In the genomic region with DNA sequence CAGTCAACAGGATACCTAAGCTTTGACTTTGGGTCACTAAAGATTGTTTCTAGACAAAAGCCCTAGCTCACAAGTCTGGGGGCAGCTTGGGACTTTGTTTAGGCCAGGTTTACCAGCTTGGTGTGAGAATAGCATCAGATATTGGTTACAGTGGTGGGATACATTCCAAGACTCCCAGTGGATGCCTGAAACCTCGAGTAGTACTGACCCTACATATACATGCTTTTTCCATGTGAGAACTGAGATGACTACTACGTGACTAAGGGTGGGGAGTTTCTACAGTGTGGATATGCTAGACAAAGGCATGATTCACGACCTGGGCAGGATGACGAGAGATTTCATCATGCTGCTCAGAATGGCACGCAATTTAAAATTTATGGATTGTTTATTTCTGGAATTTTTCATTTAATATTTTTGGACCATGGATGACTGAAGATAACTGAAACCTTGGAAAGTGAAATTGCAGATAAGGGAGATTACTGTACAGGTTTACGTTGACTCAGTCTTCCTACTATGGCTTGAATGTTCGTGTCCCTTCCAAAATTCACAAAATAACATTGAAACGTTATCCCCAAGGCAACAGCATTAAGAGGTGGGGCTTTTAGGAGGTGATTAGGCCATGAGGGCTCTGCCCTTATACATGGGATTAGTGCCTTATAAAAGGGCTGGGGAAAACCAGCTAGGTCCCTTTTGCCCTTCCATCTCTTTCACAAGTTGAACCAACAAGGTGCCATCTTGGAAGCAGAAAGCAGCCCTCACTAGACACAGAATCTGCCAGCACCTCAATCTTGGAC, we compare ENCODE assay signal across 13 cellular contexts. TPM values are rescaled to one million over a fixed set of nuclear protein-coding genes. Genes with fewer than 3 reads are reported as not detected.
DNase-seq lines count a peak whose midpoint lies in the region; ATAC-seq and TF ChIP-seq lines count a peak whose summit lies in the region.
"Had no signal": no experiment of that assay in that cellular context is flagged by ENCODE, and none has a peak within 500 bp of the region (broad histone marks: within the 10 kb centered on the region; RNA-seq: fewer than 3 reads in every experiment).

No MANE protein-coding gene starts in this region.

- no peak for TF ChIP-seq CTCF in 22Rv1 (IDR thresholded peaks at IDR 0.05)
- TF ChIP-seq CTCF in HFF-Myc (IDR thresholded peaks at IDR 0.05; ENCODE audit: low read depth, low read length, missing control alignments): no peak
- TF ChIP-seq CTCF in adrenal gland (IDR thresholded peaks at IDR 0.05): no peak

- intact Hi-C loops in adrenal gland (cut with DNase I) (no loop called here), right cardiac atrium (cut with DNase I) (loop anchor here (5.0 to 10.0 kb wide), 6 partner anchors 87 to 293 kb away; no protein-coding TSS in a partner anchor), head of caudate nucleus (cut with DNase I) (no loop called here)

- H3K27me3 ChIP-seq in adrenal gland: no peaks in the 10 kb centered on the region
- no peaks in the 10 kb centered on the region for H3K27me3 ChIP-seq in right cardiac atrium (ENCODE audit: control insufficient read depth, insufficient read depth)
- H3K27me3 ChIP-seq: upper lobe of right lung had no signal

- H3K9me3 ChIP-seq in adrenal gland (replicated peaks in 1 of 3): no peaks in the 10 kb centered on the region
- H3K9me3 ChIP-seq in right cardiac atrium (ENCODE audit: control insufficient read depth, low read length): no peaks in the 10 kb centered on the region
- H3K9me3 ChIP-seq: upper lobe of right lung had no signal

- H3K4me1 ChIP-seq in adrenal gland (replicated peaks in 1 of 2): peaks cover 29 to 40% of the 10 kb centered on the region in 2 donors
- H3K4me1 ChIP-seq in right cardiac atrium (ENCODE audit: control insufficient read depth, insufficient read depth, low read length): peaks cover 21% of the 10 kb centered on the region

- no peak for TF ChIP-seq POLR2A in adrenal gland (IDR thresholded peaks at IDR 0.05)
- TF ChIP-seq POLR2A in GM18505 (IDR thresholded peaks at IDR 0.05; ENCODE audit: borderline replicate concordance, extremely low read depth, insufficient read depth, insufficient read length): no peak

- no peak overlapping the region for H3K4me3 ChIP-seq in HFF-Myc (replicated peaks; ENCODE audit: low read depth, low read length)
- no peak overlapping the region for H3K4me3 ChIP-seq in adrenal gland
- no peak overlapping the region for H3K4me3 ChIP-seq in right cardiac atrium (ENCODE audit: low read length)
- H3K4me3 ChIP-seq: upper lobe of right lung had no signal

- H3K36me3 ChIP-seq in adrenal gland (replicated peaks in 1 of 2): no peaks in the 10 kb centered on the region
- H3K36me3 ChIP-seq: upper lobe of right lung had no signal

- H3K27ac ChIP-seq in 22Rv1 (peak overlapping the region; percentile 84; the same call in 1 of the 2 replicates), adrenal gland (peak overlapping the region in 3 of 5 donors; percentile 40 to 84 (median 73)), right cardiac atrium (ENCODE audit: low read length) (peak overlapping the region; percentile 85)

- DNase-seq in HFF-Myc (ENCODE audit: extremely low read depth, low read depth) (peak; percentile 88), adrenal gland (peak; percentile 58 to 87 (median 82)), right cardiac atrium (no peak), head of caudate nucleus (no peak)
- no peak for DNase-seq in activated CD4-positive, CD25-positive, alpha-beta regulatory T cell (lab: John Stamatoyannopoulos, UW)
- DNase-seq in stimulated activated CD8-positive, alpha-beta memory T cell treated with anti-CD3 and anti-CD28 coated beads, Interleukin-4, amount 100 ng/mL, for 48 hours: no peak
- DNase-seq: CD8-positive, alpha-beta memory T cell; mesendoderm; RPMI8226; upper lobe of right lung had no signal

- 43 to 57% (median 48%) methylated on average over 8 of the region's 8 CpGs for WGBS in adrenal gland, 4 donors
- 76% methylated on average over 8 of the region's 8 CpGs for WGBS in right cardiac atrium

- ATAC-seq in right cardiac atrium (peak in 1 of 2 donors; percentile 19), GM18505 (IDR thresholded peaks at IDR 0.05; ENCODE audit: unreplicated experiment) (no peak)
- ATAC-seq: upper lobe of right lung had no signal

RNA-seq across cellular contexts. Expression of a gene that starts 50.2 kb away (rescaled TPM):
- total RNA-seq in adrenal gland: under 1 TPM in 2 of 8 donors, not detected in 6; 0.04 to 0.14 TPM
- not detected for polyA plus RNA-seq in adrenal gland
- total RNA-seq in right cardiac atrium: under 1 TPM in 1 of 4 donors, not detected in 3; 0.09 TPM
- 0.07 TPM for polyA plus RNA-seq in right cardiac atrium
- total RNA-seq: CD8-positive, alpha-beta memory T cell; dermis microvascular lymphatic vessel endothelial cell; upper lobe of right lung had no signal
- polyA plus RNA-seq: CD8-positive, alpha-beta memory T cell had no signal

Comparison
In these comparisons a context has a peak if more than half of its experiments do, and no peak if none do; other contexts are left out.
1. DNase-seq: peak in HFF-Myc (single experiment) and adrenal gland (7 of 7); none in right cardiac atrium (0 of 3), head of caudate nucleus (0 of 42), activated CD4-positive, CD25-positive, alpha-beta regulatory T cell (0 of 4) and stimulated activated CD8-positive, alpha-beta memory T cell treated with anti-CD3 and anti-CD28 coated beads, Interleukin-4, amount 100 ng/mL, for 48 hours (single experiment).
2. intact Hi-C loops: an anchor here in right cardiac atrium (5.0 to 10.0 kb wide); none called in adrenal gland and head of caudate nucleus.
3. Peak in every context shown above with its lines, with median percentiles within 50 percentile points of each other: H3K27ac ChIP-seq.